Comparison of ENCODE assay signal across 8 cellular contexts in genomic region chr1:220528679-220529529, GRCh38. TPM values are rescaled to one million over a fixed set of nuclear protein-coding genes. Genes with fewer than 3 reads are reported as not detected.
DNase-seq lines count a peak whose midpoint lies in the region; ATAC-seq and TF ChIP-seq lines count a peak whose summit lies in the region.

No MANE protein-coding gene starts in this region.

- peak overlapping the region; percentile 89 for H3K4ac ChIP-seq in trophoblast cell (ENCODE audit: low read depth, low read length)

- H3K27me3 Mint-ChIP-seq in WTC11 (ENCODE audit: low read depth), result peaks cover 11% of the 10 kb centered on the region

- in situ Hi-C loops in ACHN (cut with HindIII; ENCODE audit: low pct_ligation_motif_present, low pct_unique_long_range_greater_than_20kb, low sequenced_read_pairs), result no loop called here

- peak overlapping the region; percentile 95 for H2BK120ac ChIP-seq in trophoblast cell (ENCODE audit: insufficient read depth, low read length, poor library complexity)

- peak overlapping the region; percentile 82 for H2AFZ ChIP-seq in trophoblast cell (ENCODE audit: insufficient read depth, low read length, poor library complexity)

- H3K79me2 ChIP-seq in trophoblast cell (ENCODE audit: control insufficient read depth, insufficient read depth, low read length, poor library complexity), result peaks cover 15% of the 10 kb centered on the region

- H3K18ac ChIP-seq in trophoblast cell (ENCODE audit: low read length), result peak overlapping the region; percentile 99

- H3K4me3 ChIP-seq in trophoblast cell (ENCODE audit: low read depth, low read length), result peak overlapping the region; percentile 85

- peak overlapping the region; percentile 88 for H3K27ac Mint-ChIP-seq in WTC11

- H4K8ac ChIP-seq in trophoblast cell (ENCODE audit: low read depth, low read length), result peak overlapping the region; percentile 85

- no peak overlapping the region for H2AK5ac ChIP-seq in trophoblast cell (ENCODE audit: low read length)

- TF ChIP-seq CTCF in WTC11 (IDR thresholded peaks at IDR 0.05), result no peak

- peak overlapping the region; percentile 42 for H3K9ac ChIP-seq in trophoblast cell (ENCODE audit: low read length)

- H3K4me1 ChIP-seq in trophoblast cell (ENCODE audit: control insufficient read depth in 1 of 2, insufficient read depth in 2 of 2, low read length in 2 of 2), result peaks cover 4% of the 10 kb centered on the region in 2 experiments

- H3K79me1 ChIP-seq in trophoblast cell (ENCODE audit: low read length), result peaks cover 9% of the 10 kb centered on the region

- no peaks in the 10 kb centered on the region for H3K9me3 ChIP-seq in trophoblast cell (ENCODE audit: insufficient read depth, low read depth, low read length)

- H3K4me3 Mint-ChIP-seq in WTC11, result peak overlapping the region; percentile 93

- no peak overlapping the region for H3K23ac ChIP-seq in trophoblast cell (ENCODE audit: low read length)

- peaks cover 33% of the 10 kb centered on the region for H3K4me1 Mint-ChIP-seq in WTC11

- DNase-seq in NCI-H2227 (lab: John Stamatoyannopoulos, UW; ENCODE audit: unreplicated experiment) (peak; percentile 16), NCI-H2227 treated with DMSO at 0.1 percent for 48 hours (lab: John Stamatoyannopoulos, UW) (no peak), WTC11 (ENCODE audit: low spot score) (peak; percentile 53), globus pallidus (ENCODE audit: low spot score) (peak; percentile 33), trophoblast cell (peak in 1 of 2 donors; percentile 29), ACHN (no peak), NCI-H446 treated with DMSO at 0.1 percent for 48 hours (lab: John Stamatoyannopoulos, UW) (no peak)

- peaks cover 6% of the 10 kb centered on the region for H3K9me3 Mint-ChIP-seq in WTC11

- no peaks in the 10 kb centered on the region for H3K27me3 ChIP-seq in trophoblast cell (ENCODE audit: insufficient read depth, low read length)

- H2BK5ac ChIP-seq in trophoblast cell (ENCODE audit: low read depth, low read length, poor library complexity), result peak overlapping the region; percentile 93

- peak overlapping the region; percentile 94 for H4K91ac ChIP-seq in trophoblast cell (ENCODE audit: low read depth, low read length)

- H2BK12ac ChIP-seq in trophoblast cell (ENCODE audit: low read length), result peak overlapping the region; percentile 79

- H3K36me3 ChIP-seq in trophoblast cell (ENCODE audit: control insufficient read depth in 1 of 2, insufficient read depth in 2 of 2, low read length in 2 of 2), result no peaks in the 10 kb centered on the region

- WGBS in trophoblast cell (ENCODE audit: extremely low coverage, insufficient coverage, insufficient read length), result no CpG with 5 or more reads among the region's 55 CpGs

- H3K36me3 Mint-ChIP-seq in WTC11, result peaks cover 3% of the 10 kb centered on the region; the same call in 1 of the 2 replicates

- H3K4me2 ChIP-seq in trophoblast cell (ENCODE audit: low read length), result peak overlapping the region; percentile 88

- POLR2A ChIA-PET in WTC11 (lab: Charles Lee), result no interaction called here

- peak overlapping the region; percentile 73 for H3K27ac ChIP-seq in trophoblast cell (ENCODE audit: low read depth, low read length)

- ATAC-seq in HG02852 (IDR thresholded peaks at IDR 0.05; ENCODE audit: unreplicated experiment) (peak; percentile 23), WTC11 (peak; percentile 50)

- CTCF ChIA-PET in WTC11 (lab: Charles Lee), result interaction anchor here (0.9 kb wide), 1 partner anchor 16 kb away, joined by 3 read pairs; no protein-coding TSS in a partner anchor

- H4K12ac ChIP-seq in trophoblast cell (ENCODE audit: low read depth, low read length), result peak overlapping the region; percentile 61

- peak overlapping the region; percentile 98 for H3K14ac ChIP-seq in trophoblast cell (ENCODE audit: low read length)

TF ChIP-seq in WTC11, 78 proteins besides CTCF, POLR2A, EP300 and RAD21 (continues in another document):
- TF ChIP-seq ZNF416 (CRISPR knock-in tag; IDR thresholded peaks at IDR 0.05), result no peak
- TF ChIP-seq ARID4B (CRISPR knock-in tag; IDR thresholded peaks at IDR 0.05; ENCODE audit: borderline replicate concordance), result peak; percentile 76
- no peak for TF ChIP-seq STAT6 (CRISPR knock-in tag; conservative IDR thresholded peaks at IDR 0.05; ENCODE audit: low read depth)
- 0 out of 2 replicates have a peak, but pooled peaks have one; percentile 35 for TF ChIP-seq FOXP4 (CRISPR knock-in tag; IDR thresholded peaks at IDR 0.05)
- peak; percentile 66; the same call in 1 of the 2 replicates for TF ChIP-seq ZNF512 (CRISPR knock-in tag; IDR thresholded peaks at IDR 0.05; ENCODE audit: borderline replicate concordance)

RNA-seq across cellular contexts. Expression of gene MARK1, which starts 1.0 kb away (rescaled TPM):
- total RNA-seq in WTC11 (2021), result 13.9 to 18.6 TPM (median 14.6 TPM) in 3 replicates
- polyA plus RNA-seq in trophoblast cell (2013), result 7.1 and 7.9 TPM in 2 replicates

Comparison
In these comparisons a context has a peak if more than half of its experiments do, and no peak if none do; other contexts are left out.
1. DNase-seq: peak in NCI-H2227 (single experiment), WTC11 (single experiment) and globus pallidus (single experiment); none in NCI-H2227 treated with DMSO at 0.1 percent for 48 hours (single experiment), ACHN (single experiment) and NCI-H446 treated with DMSO at 0.1 percent for 48 hours (single experiment).